In genomic region chrX:136531951-136532350, GRCh38 we compare ENCODE assay signal across 29 cellular contexts. TPM values are rescaled to one million over a fixed set of nuclear protein-coding genes. Genes with fewer than 3 reads are reported as not detected.
DNase-seq lines count a peak whose midpoint lies in the region; ATAC-seq, FAIRE-seq and TF ChIP-seq lines count a peak whose summit lies in the region.
"Had no signal": no experiment of that assay in that cellular context is flagged by ENCODE, and none has a peak within 500 bp of the region (broad histone marks: within the 10 kb centered on the region; RNA-seq: fewer than 3 reads in every experiment).

Gene VGLL1 (plus strand): TSS chrX:136532215. CDS start chrX:136536021, 3,806 bp downstream.

- H3K4me3 ChIP-seq in bronchial epithelial cell (ENCODE audit: low read depth, low read length), result no peak within 1 kb of the TSS
- H3K4me3 ChIP-seq in upper lobe of right lung, result no peak within 1 kb of the TSS
- H3K4me3 ChIP-seq: BLaER1, GM23338, HAP-1 had no signal

- H3K9me3 ChIP-seq in upper lobe of right lung, result no peaks in the 10 kb centered on the region
- H3K9me3 ChIP-seq: BLaER1, HAP-1 had no signal

- TF ChIP-seq CTCF in bronchial epithelial cell (IDR thresholded peaks at IDR 0.05; ENCODE audit: insufficient read depth, low read length, severe bottlenecking), result no peak
- no peak for TF ChIP-seq CTCF in upper lobe of right lung (IDR thresholded peaks at IDR 0.05)

- no peaks in the 10 kb centered on the region for H3K4me1 ChIP-seq in upper lobe of right lung
- H3K4me1 ChIP-seq: BLaER1, HAP-1 had no signal

- DNase-seq in SIG-M5 treated with dmso at 0.1 percent for 504 hours (lab: John Stamatoyannopoulos, UW; ENCODE audit: unreplicated experiment), result peak; percentile 19
- no peak for DNase-seq in SIG-M5 (lab: John Stamatoyannopoulos, UW)
- DNase-seq in bronchial epithelial cell (ENCODE audit: low read depth), result peak; percentile 65
- peak; percentile 31 for DNase-seq in kidney tubule cell (ENCODE audit: low spot score)
- no peak for DNase-seq in upper lobe of right lung
- DNase-seq in NCI-H748 treated with DMSO at 0.1 percent for 48 hours (lab: John Stamatoyannopoulos, UW), result no peak
- no peak for DNase-seq in germinal center (ENCODE audit: low spot score)
- DNase-seq: ACHN; CD4-positive, alpha-beta T cell; COR-L47; DMS153; IMR-90; MV-4-11; NCI-H1105 treated with DMSO at 0.1 percent for 48 hours; NCI-H1694; NCI-H2081 treated with DMSO at 0.1 percent for 48 hours; NCI-H2171 treated with DMSO at 0.1 percent for 48 hours; NCI-H526 had no signal

- H3K27ac ChIP-seq in upper lobe of right lung, result no peak within 1 kb of the TSS
- H3K27ac ChIP-seq: 22Rv1, BLaER1, HL-60 had no signal

- intact Hi-C loops in upper lobe of right lung (cut with DNase I), result no loop called here

- H3K27me3 ChIP-seq in bronchial epithelial cell (ENCODE audit: control insufficient read depth, insufficient read depth, low read length) (no peaks in the 10 kb centered on the region), upper lobe of right lung (no peaks in the 10 kb centered on the region)

- ATAC-seq in upper lobe of right lung (peak; percentile 50), GM21786 (IDR thresholded peaks at IDR 0.05; ENCODE audit: unreplicated experiment) (no peak)
- ATAC-seq: GM23338, Panc1, Right ventricle myocardium inferior had no signal

- peak; percentile 60 for FAIRE-seq in bronchial epithelial cell (lab: Jason Lieb, UNC)
- FAIRE-seq: G401.6, GM12892 had no signal

- no peaks in the 10 kb centered on the region for H3K36me3 ChIP-seq in bronchial epithelial cell (ENCODE audit: control insufficient read depth, insufficient read depth, low read length)
- no peaks in the 10 kb centered on the region for H3K36me3 ChIP-seq in upper lobe of right lung
- H3K36me3 ChIP-seq: BLaER1, HAP-1 had no signal

RNA-seq across cellular contexts. Expression of gene VGLL1, which starts in this region (rescaled TPM):
- total RNA-seq in bronchial epithelial cell (0.26 and 0.77 TPM in 2 replicates), upper lobe of right lung (1.6 TPM)
- total RNA-seq: CD4-positive, alpha-beta T cell; GM23338; HT1080; IMR-90; Right ventricle myocardium inferior had no signal

Comparison
In these comparisons a context has a peak if more than half of its experiments do, and no peak if none do; other contexts are left out.
1. DNase-seq: peak in SIG-M5 treated with dmso at 0.1 percent for 504 hours (single experiment) and kidney tubule cell (single experiment); none in SIG-M5 (single experiment), upper lobe of right lung (single experiment), NCI-H748 treated with DMSO at 0.1 percent for 48 hours (single experiment) and germinal center (single experiment).
2. Peak in DNase-seq in bronchial epithelial cell; RNA of the gene not detected or under 1 TPM.